In genomic region chr3:41690766-41691563, GRCh38 we compare ENCODE assay signal across 15 cellular contexts.
DNase-seq lines count a peak whose midpoint lies in the region; ATAC-seq lines count a peak whose summit lies in the region.
"Had no signal": no experiment of that assay in that cellular context is flagged by ENCODE, and none has a peak within 500 bp of the region (broad histone marks: within the 10 kb centered on the region; RNA-seq: fewer than 3 reads in every experiment).

No MANE protein-coding gene starts in this region.

- in situ Hi-C loops in KBM-7 (cut with MboI; ENCODE audit: low pct_unique_long_range_greater_than_20kb, low sequenced_read_pairs): no loop called here

- DNase-seq in DMS79 (lab: John Stamatoyannopoulos, UW): peak; percentile 13
- DNase-seq in KBM-7: peak; percentile 69
- DNase-seq in UCSD-AML1 (lab: John Stamatoyannopoulos, UW; ENCODE audit: unreplicated experiment): peak; percentile 20
- peak; percentile 43 to 47 for DNase-seq in left colon
- DNase-seq in head of caudate nucleus: no peak
- DNase-seq in COR-L47 (lab: John Stamatoyannopoulos, UW): no peak
- no peak for DNase-seq in activated naive CD4-positive, alpha-beta T cell (lab: John Stamatoyannopoulos, UW)
- DNase-seq in mesenteric fat pad (ENCODE audit: low spot score): no peak
- DNase-seq: activated CD4-positive, alpha-beta T cell treated with anti-CD3 and anti-CD28 coated beads, Interleukin-2, amount 50 U/mL, for 4 hours; activated T-cell treated with anti-CD3 and anti-CD28 coated beads, Interleukin-2, amount 50 U/mL, for 48 hours; adrenal gland; heart right ventricle; NCI-H2029 treated with DMSO at 0.1 percent for 48 hours; NCI-H82; stomach had no signal

- intact Hi-C loops in left colon (cut with DNase I, micrococcal nuclease): no loop called here
- intact Hi-C loops in head of caudate nucleus (cut with DNase I): no loop called here

- peak; percentile 89 for ATAC-seq in left colon
- ATAC-seq: heart right ventricle had no signal

Comparison
In these comparisons a context has a peak if more than half of its experiments do, and no peak if none do; other contexts are left out.
1. DNase-seq: peak in DMS79 (single experiment), KBM-7 (single experiment), UCSD-AML1 (single experiment) and left colon (2 of 2); none in head of caudate nucleus (0 of 42), COR-L47 (single experiment), activated naive CD4-positive, alpha-beta T cell (0 of 4) and mesenteric fat pad (single experiment).